21 cellular contexts compared by ENCODE assay signal in the genomic region with DNA sequence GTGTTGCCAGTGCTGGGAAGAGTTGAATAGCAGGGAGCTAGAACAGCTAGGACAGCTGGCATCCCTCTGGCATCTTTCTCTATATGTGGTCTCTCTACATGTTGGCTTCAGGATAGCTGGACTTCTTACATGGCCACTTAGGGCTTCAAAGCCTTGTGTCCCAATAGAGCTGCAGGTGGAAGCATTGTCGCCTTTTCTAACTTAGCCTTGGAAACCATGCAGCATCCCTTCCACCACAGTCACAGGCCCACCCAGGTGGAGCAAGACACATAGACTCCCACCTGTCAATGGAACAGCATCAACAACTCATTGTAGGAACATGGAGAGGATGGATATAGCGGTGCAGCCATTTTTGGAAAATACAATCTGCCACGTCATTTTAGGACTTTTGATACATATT.
"Had no signal": no experiment of that assay in that cellular context is flagged by ENCODE, and none has a peak within 500 bp of the region (broad histone marks: within the 10 kb centered on the region; RNA-seq: fewer than 3 reads in every experiment).

No MANE protein-coding gene starts in this region.

- ATAC-seq: gastrocnemius medialis, heart right ventricle, left cardiac atrium, left lung, left ventricle myocardium superior, lower lobe of right lung, mucosa of descending colon had no signal

- H3K27me3 Mint-ChIP-seq: naive B cell had no signal

- H3K9me3 Mint-ChIP-seq: mesothelial cell of epicardium had no signal

- DNase-seq: dermis blood vessel endothelial cell; dorsolateral prefrontal cortex; effector CD4-positive, alpha-beta T cell; effector memory CD4-positive, alpha-beta T cell; esophagus squamous epithelium; foreskin fibroblast; foreskin melanocyte; gastrocnemius medialis; glutamatergic neuron; head of caudate nucleus; heart right ventricle; hippocampal formation; left cardiac atrium; left lung; left ventricle myocardium superior; lower lobe of right lung; mesenchymal stem cell; mucosa of descending colon; naive B cell had no signal

- H3K36me3 ChIP-seq: esophagus squamous epithelium, gastrocnemius medialis, heart right ventricle, left lung, lower lobe of right lung had no signal

- H3K36me3 Mint-ChIP-seq: mesothelial cell of epicardium, naive B cell had no signal

- H3K9me3 ChIP-seq: esophagus squamous epithelium, gastrocnemius medialis, heart right ventricle, left lung, lower lobe of right lung, mucosa of descending colon had no signal

- H3K4me1 ChIP-seq: esophagus squamous epithelium, gastrocnemius medialis, heart right ventricle, left lung, lower lobe of right lung had no signal

- H3K4me3 Mint-ChIP-seq: mesothelial cell of epicardium, naive B cell had no signal

- H3K4me3 ChIP-seq: coronary artery, dorsolateral prefrontal cortex, esophagus squamous epithelium, gastrocnemius medialis, heart right ventricle, left lung, lower lobe of right lung, mucosa of descending colon had no signal

- H3K27ac ChIP-seq: coronary artery, dorsolateral prefrontal cortex, esophagus squamous epithelium, gastrocnemius medialis, heart right ventricle, left lung, lower lobe of right lung had no signal

- H3K27ac Mint-ChIP-seq: mesothelial cell of epicardium, naive B cell had no signal

- H3K4me1 Mint-ChIP-seq: naive B cell had no signal

- H3K27me3 ChIP-seq: dorsolateral prefrontal cortex, gastrocnemius medialis, left lung had no signal
